13 cellular contexts compared by ENCODE assay signal in genomic region chr17:77377836-77378235, GRCh38.
DNase-seq lines count a peak whose midpoint lies in the region; ATAC-seq and TF ChIP-seq lines count a peak whose summit lies in the region.
"Had no signal": no experiment of that assay in that cellular context is flagged by ENCODE, and none has a peak within 500 bp of the region (broad histone marks: within the 10 kb centered on the region; RNA-seq: fewer than 3 reads in every experiment).

No MANE protein-coding gene starts in this region.

- no peak for DNase-seq in A673 (ENCODE audit: low spot score)
- no peak for DNase-seq in DND-41
- no peak for DNase-seq in colonic mucosa
- DNase-seq in neural progenitor cell (ENCODE audit: low spot score), result no peak
- no peak for DNase-seq in stimulated activated CD4-positive, alpha-beta T cell treated with anti-CD3 and anti-CD28 coated beads, Interleukin-4, amount 100 ng/mL, for 1 hour
- DNase-seq: activated CD4-positive, alpha-beta T cell treated with anti-CD3 and anti-CD28 coated beads, Interleukin-2, amount 10 ng/mL, durations not matched to agents 24 days and 14 days; effector CD4-positive, alpha-beta T cell; hypothalamus; midbrain; NCI-H526 had no signal

- H3F3A ChIP-seq in neural progenitor cell (ENCODE audit: low read depth), result peaks cover 21% of the 10 kb centered on the region

- no peaks in the 10 kb centered on the region for H3K9me3 Mint-ChIP-seq in neural progenitor cell
- H3K9me3 Mint-ChIP-seq: activated CD4-positive, alpha-beta T cell treated with anti-CD3 and anti-CD28 coated beads, Interleukin-2, amount 10 ng/mL, durations not matched to agents 24 days and 14 days had no signal

- H3K9me3 ChIP-seq in A673 (ENCODE audit: low read depth, low read length, poor library complexity, severe bottlenecking), result no peaks in the 10 kb centered on the region
- no peaks in the 10 kb centered on the region for H3K9me3 ChIP-seq in DND-41 (ENCODE audit: insufficient read depth, low read length, severe bottlenecking)
- no peaks in the 10 kb centered on the region for H3K9me3 ChIP-seq in colonic mucosa
- H3K9me3 ChIP-seq in neural progenitor cell (ENCODE audit: low read depth), result no peaks in the 10 kb centered on the region

- H3K9ac ChIP-seq in DND-41 (ENCODE audit: low read depth, low read length) (no peak overlapping the region), colonic mucosa (ENCODE audit: low read depth in 2 of 2, low read length in 2 of 2) (no peak overlapping the region), neural progenitor cell (no peak overlapping the region)

- no peaks in the 10 kb centered on the region for H3K36me3 ChIP-seq in A673 (ENCODE audit: insufficient read depth, low read length, poor library complexity, severe bottlenecking)
- peaks cover 10% of the 10 kb centered on the region; the same call in 1 of the 2 replicates for H3K36me3 ChIP-seq in DND-41 (ENCODE audit: insufficient read depth, low read length)
- H3K36me3 ChIP-seq in colonic mucosa, result no peaks in the 10 kb centered on the region
- H3K36me3 ChIP-seq in neural progenitor cell, result no peaks in the 10 kb centered on the region

- H3K27me3 ChIP-seq in A673 (replicated peaks; ENCODE audit: insufficient read depth, low read depth, low read length, poor library complexity) (no peaks in the 10 kb centered on the region), DND-41 (ENCODE audit: insufficient read depth, low read length, poor library complexity) (no peaks in the 10 kb centered on the region), colonic mucosa (no peaks in the 10 kb centered on the region), neural progenitor cell (no peaks in the 10 kb centered on the region)

- CTCF ChIA-PET in A673 (lab: Charles Lee), result no interaction called here

- no peak for ATAC-seq in DND-41 (ENCODE audit: insufficient read depth, low read depth)
- ATAC-seq in GM21619 (IDR thresholded peaks at IDR 0.05; ENCODE audit: unreplicated experiment), result no peak
- ATAC-seq in HG03097 (IDR thresholded peaks at IDR 0.05; ENCODE audit: low FRiP score, unreplicated experiment), result no peak
- no peak for ATAC-seq in HG03039 (IDR thresholded peaks at IDR 0.05; ENCODE audit: unreplicated experiment)

- POLR2A ChIA-PET in A673 (lab: Charles Lee; ENCODE audit: low non-redundant PET), result no interaction called here

- peak overlapping the region; percentile 41 for H3K4me3 Mint-ChIP-seq in neural progenitor cell

- BruUV-seq in A673 (replicated peaks; lab: Mats Ljungman, UMichigan), result no TSS peak

- H3K27ac Mint-ChIP-seq in neural progenitor cell, result peak overlapping the region; percentile 60

- H3K27me3 Mint-ChIP-seq in neural progenitor cell (ENCODE audit: insufficient read depth, low read depth), result peaks cover 10% of the 10 kb centered on the region
- H3K27me3 Mint-ChIP-seq: activated CD4-positive, alpha-beta T cell treated with anti-CD3 and anti-CD28 coated beads, Interleukin-2, amount 10 ng/mL, durations not matched to agents 24 days and 14 days had no signal

- H3K4me1 ChIP-seq in A673 (ENCODE audit: insufficient read depth, low read length, poor library complexity, severe bottlenecking), result peaks cover 42% of the 10 kb centered on the region
- H3K4me1 ChIP-seq in DND-41 (ENCODE audit: insufficient read depth, low read length), result peaks cover 79% of the 10 kb centered on the region
- H3K4me1 ChIP-seq in colonic mucosa, result peaks cover 8% of the 10 kb centered on the region
- H3K4me1 ChIP-seq in neural progenitor cell, result peaks cover 61% of the 10 kb centered on the region

- H3K36me3 Mint-ChIP-seq in neural progenitor cell, result no peaks in the 10 kb centered on the region

- H4K20me1 ChIP-seq in DND-41 (ENCODE audit: insufficient read depth, low read length) (peaks cover 85% of the 10 kb centered on the region), neural progenitor cell (ENCODE audit: low read depth) (peaks cover 88% of the 10 kb centered on the region)

- TF ChIP-seq CTCF in A673 (conservative IDR thresholded peaks at IDR 0.05; ENCODE audit: low read depth, low read length) (no peak), DND-41 (IDR thresholded peaks at IDR 0.05; ENCODE audit: borderline replicate concordance, extremely low read depth, low read length, poor library complexity, severe bottlenecking) (no peak), colonic mucosa (IDR thresholded peaks at IDR 0.05) (no peak), neural progenitor cell (IDR thresholded peaks at IDR 0.05) (no peak)

- H3K4me3 ChIP-seq in A673 (ENCODE audit: low read depth, low read length, poor library complexity, severe bottlenecking) (no peak overlapping the region), DND-41 (ENCODE audit: low read depth in 1 of 2, low read length in 2 of 2) (no peak overlapping the region), colonic mucosa (no peak overlapping the region), neural progenitor cell (no peak overlapping the region)

- intact Hi-C loops in A673 (cut with micrococcal nuclease; ENCODE audit: unreplicated experiment), result no loop called here
- intact Hi-C loops in colonic mucosa (cut with DNase I), result no loop called here

- H3K4me2 ChIP-seq in DND-41 (ENCODE audit: insufficient read depth, low read length) (peak overlapping the region; percentile 20; the same call in 1 of the 2 replicates), neural progenitor cell (peak overlapping the region; percentile 24)

- H3K79me2 ChIP-seq in DND-41 (ENCODE audit: insufficient read depth, low read length) (peaks cover 88% of the 10 kb centered on the region), neural progenitor cell (ENCODE audit: low read depth) (peaks cover 96% of the 10 kb centered on the region)

- H3K27ac ChIP-seq in A673 (ENCODE audit: low read depth, low read length, poor library complexity, severe bottlenecking) (peak overlapping the region; percentile 68), DND-41 (ENCODE audit: low read length) (no peak overlapping the region), colonic mucosa (peak overlapping the region; percentile 87), neural progenitor cell (no peak overlapping the region)

- no peak overlapping the region for H2AFZ ChIP-seq in DND-41 (ENCODE audit: low read depth, low read length)
- H2AFZ ChIP-seq in neural progenitor cell (replicated peaks), result no peak overlapping the region

- H3K4me1 Mint-ChIP-seq in neural progenitor cell, result peaks cover 69% of the 10 kb centered on the region

Comparison
In these comparisons a context has a peak if more than half of its experiments do, and no peak if none do; other contexts are left out.
1. H3K27ac ChIP-seq: peak in A673 (single experiment) and colonic mucosa (single experiment); none in DND-41 (single experiment) and neural progenitor cell (single experiment).